In genomic region chr4:6674500-6675149, GRCh38 we compare ENCODE assay signal across 8 cellular contexts. TPM values are rescaled to one million over a fixed set of nuclear protein-coding genes. Genes with fewer than 3 reads are reported as not detected.
DNase-seq lines count a peak whose midpoint lies in the region; ATAC-seq, FAIRE-seq and TF ChIP-seq lines count a peak whose summit lies in the region.

No MANE protein-coding gene starts in this region.

- no peaks in the 10 kb centered on the region for H3K27me3 Mint-ChIP-seq in activated CD8-positive, alpha-beta T cell treated with anti-CD3 and anti-CD28 coated beads for 36 hours
- no peaks in the 10 kb centered on the region for H3K27me3 Mint-ChIP-seq in natural killer cell (ENCODE audit: low read depth in 2 of 2)

- H3K36me3 ChIP-seq in endothelial cell of umbilical vein (ENCODE audit: control insufficient read depth in 2 of 2, extremely low read depth in 1 of 2, insufficient read depth in 2 of 2, low read length in 2 of 2) (no peaks in the 10 kb centered on the region), upper lobe of left lung (peaks cover 0 to 13% (median 0%) of the 10 kb centered on the region in 4 donors)

- TF ChIP-seq POLR2A in endothelial cell of umbilical vein (IDR thresholded peaks at IDR 0.05; ENCODE audit: low read depth, low read length) (no peak), upper lobe of left lung (IDR thresholded peaks at IDR 0.05) (no peak)

- CTCF ChIA-PET in activated CD8-positive, alpha-beta T cell treated with anti-CD3 and anti-CD28 coated beads for 36 hours (lab: Charles Lee): interaction anchor here (0.6 to 6.3 kb wide), 21 partner anchors 8 to 394 kb away, joined by 3 to 102 read pairs (median 7); partner anchors contain the start of genes BLOC1S4, MAN2B2, MRFAP1 and MRFAP1L1
- CTCF ChIA-PET in endothelial cell of umbilical vein (lab: Charles Lee): interaction anchor here (0.9 to 2.3 kb wide), 10 partner anchors 9 to 976 kb away, joined by 3 to 10 read pairs (median 5); partner anchors contain the start of genes BLOC1S4 and MRFAP1

- H2AFZ ChIP-seq in endothelial cell of umbilical vein (ENCODE audit: low read depth, low read length): peak overlapping the region; percentile 91

- TF ChIP-seq CTCF in 22Rv1 (IDR thresholded peaks at IDR 0.05) (peak; percentile 75), endothelial cell of umbilical vein (IDR thresholded peaks at IDR 0.05; ENCODE audit: extremely low read depth in 1 of 2, insufficient read depth in 1 of 2, low read depth in 1 of 2, low read length in 2 of 2) (peak; percentile 10 to 17), natural killer cell (IDR thresholded peaks at IDR 0.05) (peak; percentile 79), upper lobe of left lung (IDR thresholded peaks at IDR 0.05) (peak in 4 of 6 experiments; percentile 13 to 60 (median 31))
- peak; percentile 77 for TF ChIP-seq CTCF in activated CD8-positive, alpha-beta T cell treated with anti-CD3 and anti-CD28 coated beads for 36 hours (IDR thresholded peaks at IDR 0.05)

- H3K4me1 ChIP-seq in endothelial cell of umbilical vein (ENCODE audit: control insufficient read depth, extremely low read depth, insufficient read depth, low read length): peaks cover 10% of the 10 kb centered on the region
- H3K4me1 ChIP-seq in upper lobe of left lung: peaks cover 29 to 42% (median 32%) of the 10 kb centered on the region in 4 donors

- no peaks in the 10 kb centered on the region for H3K9me1 ChIP-seq in endothelial cell of umbilical vein (replicated peaks; ENCODE audit: control insufficient read depth, extremely low read depth, insufficient read depth, low read length)

- intact Hi-C loops in activated CD8-positive, alpha-beta T cell treated with anti-CD3 and anti-CD28 coated beads for 36 hours (cut with micrococcal nuclease): loop anchor here (2.0 to 5.0 kb wide), 3 partner anchors 16 to 43 kb away; partner anchors contain the start of genes BLOC1S4 and MRFAP1L1
- intact Hi-C loops in endothelial cell of umbilical vein (cut with micrococcal nuclease): loop anchor here (1.0 to 2.0 kb wide), 2 partner anchors 35 to 42 kb away; partner anchors contain the start of genes BLOC1S4 and MRFAP1L1
- intact Hi-C loops in natural killer cell (cut with micrococcal nuclease): loop anchor here (1.0 to 5.0 kb wide), 6 partner anchors 15 to 313 kb away; partner anchors contain the start of genes BLOC1S4 and MRFAP1L1

- ATAC-seq in GM18511 (IDR thresholded peaks at IDR 0.05; ENCODE audit: unreplicated experiment): peak; percentile 60
- ATAC-seq in HG03025 (IDR thresholded peaks at IDR 0.05; ENCODE audit: low FRiP score, unreplicated experiment): peak; percentile 40
- ATAC-seq in activated CD8-positive, alpha-beta T cell treated with anti-CD3 and anti-CD28 coated beads for 36 hours: peak; percentile 53
- ATAC-seq in natural killer cell: peak; percentile 40 to 59 (median 51)
- no peak for ATAC-seq in upper lobe of left lung (ENCODE audit: low FRiP score in 2 of 2)

- WGBS in upper lobe of left lung, 2 donors: 5 to 6% methylated on average over 35 to 38 of the region's 40 CpGs

- H3K4me2 ChIP-seq in endothelial cell of umbilical vein (ENCODE audit: insufficient read depth, low read length): peak overlapping the region; percentile 69

- POLR2A ChIA-PET in activated CD8-positive, alpha-beta T cell treated with anti-CD3 and anti-CD28 coated beads for 36 hours (lab: Charles Lee): interaction anchor here (0.6 to 6.0 kb wide), 25 partner anchors 9 to 1264 kb away, joined by 3 to 75 read pairs (median 5); partner anchors contain the start of genes BLOC1S4, KIAA0232, MRFAP1 and MRFAP1L1
- POLR2A ChIA-PET in endothelial cell of umbilical vein (lab: Charles Lee): no interaction called here

- peak overlapping the region; percentile 98 for H3K27ac ChIP-seq in 22Rv1
- H3K27ac ChIP-seq in endothelial cell of umbilical vein (ENCODE audit: insufficient read depth, low read depth, low read length): no peak overlapping the region
- H3K27ac ChIP-seq in upper lobe of left lung: peak overlapping the region; percentile 79 to 92 (median 82)

- no TSS peak for BruUV-seq in endothelial cell of umbilical vein (replicated peaks; lab: Mats Ljungman, UMichigan)

- H3K9me3 ChIP-seq in endothelial cell of umbilical vein (replicated peaks; ENCODE audit: control insufficient read depth, insufficient read depth, low read length) (no peaks in the 10 kb centered on the region), upper lobe of left lung (no peaks in the 10 kb centered on the region)

- H3K36me3 Mint-ChIP-seq in activated CD8-positive, alpha-beta T cell treated with anti-CD3 and anti-CD28 coated beads for 36 hours (ENCODE audit: low read depth): peaks cover 51% of the 10 kb centered on the region
- no peaks in the 10 kb centered on the region for H3K36me3 Mint-ChIP-seq in natural killer cell

- dilution Hi-C loops in endothelial cell of umbilical vein (cut with MboI; ENCODE audit: extremely low pct_ligation_motif_present, low sequenced_read_pairs): no loop called here

- H3K4me3 ChIP-seq in endothelial cell of umbilical vein (replicated peaks in 1 of 3; ENCODE audit: insufficient read depth in 1 of 3, low read depth in 1 of 3, low read length in 3 of 3) (peak overlapping the region; percentile 25 to 71 (median 49)), upper lobe of left lung (peak overlapping the region; percentile 79 to 91 (median 89))

- no peaks in the 10 kb centered on the region for H3K27me3 ChIP-seq in endothelial cell of umbilical vein (ENCODE audit: control insufficient read depth in 2 of 2, insufficient read depth in 2 of 2, low read length in 2 of 2)
- H3K27me3 ChIP-seq in upper lobe of left lung: no peaks in the 10 kb centered on the region

- H3K9me3 Mint-ChIP-seq in activated CD8-positive, alpha-beta T cell treated with anti-CD3 and anti-CD28 coated beads for 36 hours: peaks cover 3% of the 10 kb centered on the region
- no peaks in the 10 kb centered on the region for H3K9me3 Mint-ChIP-seq in natural killer cell

- H3K4me1 Mint-ChIP-seq in activated CD8-positive, alpha-beta T cell treated with anti-CD3 and anti-CD28 coated beads for 36 hours (ENCODE audit: low read depth): peaks cover 46% of the 10 kb centered on the region
- H3K4me1 Mint-ChIP-seq in natural killer cell: peaks cover 38 to 49% of the 10 kb centered on the region in 2 donors

- FAIRE-seq in endothelial cell of umbilical vein (lab: Jason Lieb, UNC): peak; percentile 8

- H4K20me1 ChIP-seq in endothelial cell of umbilical vein (replicated peaks; ENCODE audit: control insufficient read depth, extremely low read depth, insufficient read depth, low read length): no peaks in the 10 kb centered on the region

- no peak for TF ChIP-seq EP300 in upper lobe of left lung (IDR thresholded peaks at IDR 0.05)

- peak overlapping the region; percentile 99 for H3K27ac Mint-ChIP-seq in activated CD8-positive, alpha-beta T cell treated with anti-CD3 and anti-CD28 coated beads for 36 hours
- peak overlapping the region; percentile 96 to 97 for H3K27ac Mint-ChIP-seq in natural killer cell

- H3K79me2 ChIP-seq in endothelial cell of umbilical vein (ENCODE audit: control insufficient read depth, insufficient read depth, low read length): peaks cover 27% of the 10 kb centered on the region

- peak overlapping the region; percentile 90 for H3K4me3 Mint-ChIP-seq in activated CD8-positive, alpha-beta T cell treated with anti-CD3 and anti-CD28 coated beads for 36 hours
- peak overlapping the region; percentile 95 for H3K4me3 Mint-ChIP-seq in natural killer cell

- peak overlapping the region; percentile 66 for H3K9ac ChIP-seq in endothelial cell of umbilical vein (replicated peaks; ENCODE audit: extremely low read depth, insufficient read depth, low read length)

- DNase-seq in NCI-H2227 (lab: John Stamatoyannopoulos, UW; ENCODE audit: unreplicated experiment) (peak; percentile 46), endothelial cell of umbilical vein (ENCODE audit: low read depth, low spot score) (peak; percentile 48), natural killer cell (peak; percentile 49), upper lobe of left lung (peak in 1 of 2 donors; percentile 60)
- DNase-seq in activated CD8-positive, alpha-beta T cell treated with anti-CD3 and anti-CD28 coated beads for 36 hours: peak; percentile 84

RNA-seq across cellular contexts. Expression of gene S100P, which starts 19.1 kb away (rescaled TPM):
- total RNA-seq in activated CD8-positive, alpha-beta T cell treated with anti-CD3 and anti-CD28 coated beads for 36 hours: 1 to 10 TPM; 3.4 to 4.3 TPM
- total RNA-seq in endothelial cell of umbilical vein (not detected in 2 replicates), natural killer cell (1 to 10 TPM; 2.4 to 4.3 (median 2.7) TPM), upper lobe of left lung (10 to 100 TPM in 2 of 6 donors, 1 to 10 TPM in 2, not detected in 2; 4.1 to 22.4 (median 13.3) TPM)
- polyA plus RNA-seq in endothelial cell of umbilical vein: 0.06 TPM in 1 of 2 replicates, not detected in the other
- not detected in 2 replicates for polyA plus RNA-seq in endothelial cell of umbilical vein (2011; cell fraction: cytosol; rRNA removed)
- not detected in 2 replicates for polyA plus RNA-seq in endothelial cell of umbilical vein (2011; cell fraction: nucleus; rRNA removed)
- polyA plus RNA-seq in endothelial cell of umbilical vein (2012): not detected in 2 replicates
- polyA minus RNA-seq in endothelial cell of umbilical vein: not detected in 2 replicates
- polyA minus RNA-seq in endothelial cell of umbilical vein (2011; cell fraction: cytosol; rRNA and poly(A)+ RNA removed): 103 TPM
- polyA minus RNA-seq in endothelial cell of umbilical vein (2011; cell fraction: nucleus; rRNA and poly(A)+ RNA removed): 5.7 and 12.5 TPM in 2 replicates

RNA-seq across cellular contexts. Expression of gene MRFAP1, which starts 34.1 kb away (rescaled TPM):
- 100 to 1,000 TPM; 106 to 107 TPM for total RNA-seq in activated CD8-positive, alpha-beta T cell treated with anti-CD3 and anti-CD28 coated beads for 36 hours
- total RNA-seq in endothelial cell of umbilical vein (317 and 335 TPM in 2 replicates), natural killer cell (100 to 1,000 TPM; 105 to 146 (median 146) TPM), upper lobe of left lung (100 to 1,000 TPM; 129 to 256 (median 220) TPM)
- 119 and 170 TPM in 2 replicates for polyA plus RNA-seq in endothelial cell of umbilical vein
- polyA plus RNA-seq in endothelial cell of umbilical vein (2011; cell fraction: cytosol; rRNA removed): 199 and 217 TPM in 2 replicates
- 103 and 123 TPM in 2 replicates for polyA plus RNA-seq in endothelial cell of umbilical vein (2011; cell fraction: nucleus; rRNA removed)
- 279 and 381 TPM in 2 replicates for polyA plus RNA-seq in endothelial cell of umbilical vein (2012)
- 63.8 and 69.3 TPM in 2 replicates for polyA minus RNA-seq in endothelial cell of umbilical vein
- 46.6 TPM for polyA minus RNA-seq in endothelial cell of umbilical vein (2011; cell fraction: cytosol; rRNA and poly(A)+ RNA removed)
- 24.5 and 36.0 TPM in 2 replicates for polyA minus RNA-seq in endothelial cell of umbilical vein (2011; cell fraction: nucleus; rRNA and poly(A)+ RNA removed)

RNA-seq across cellular contexts. Expression of gene MRFAP1L1, which starts 35.0 kb away (rescaled TPM):
- total RNA-seq in activated CD8-positive, alpha-beta T cell treated with anti-CD3 and anti-CD28 coated beads for 36 hours: 10 to 100 TPM; 36.7 to 39.2 TPM
- 42.0 and 43.8 TPM in 2 replicates for total RNA-seq in endothelial cell of umbilical vein
- polyA plus RNA-seq in endothelial cell of umbilical vein: 15.6 and 28.7 TPM in 2 replicates
- 43.9 and 48.2 TPM in 2 replicates for polyA plus RNA-seq in endothelial cell of umbilical vein (2011; cell fraction: cytosol; rRNA removed)
- polyA plus RNA-seq in endothelial cell of umbilical vein (2011; cell fraction: nucleus; rRNA removed): 23.6 and 39.9 TPM in 2 replicates
- 38.8 and 53.4 TPM in 2 replicates for polyA plus RNA-seq in endothelial cell of umbilical vein (2012)
- polyA minus RNA-seq in endothelial cell of umbilical vein: 20.0 and 28.4 TPM in 2 replicates
- 11.6 TPM for polyA minus RNA-seq in endothelial cell of umbilical vein (2011; cell fraction: cytosol; rRNA and poly(A)+ RNA removed)
- polyA minus RNA-seq in endothelial cell of umbilical vein (2011; cell fraction: nucleus; rRNA and poly(A)+ RNA removed): 7.8 and 8.8 TPM in 2 replicates
- total RNA-seq in natural killer cell: 10 to 100 TPM; 38.4 to 60.9 (median 40.8) TPM
- 10 to 100 TPM; 24.6 to 71.3 (median 50.8) TPM for total RNA-seq in upper lobe of left lung

RNA-seq across cellular contexts. Expression of gene BLOC1S4, which starts 41.3 kb away (rescaled TPM):
- total RNA-seq in activated CD8-positive, alpha-beta T cell treated with anti-CD3 and anti-CD28 coated beads for 36 hours: 10 to 100 TPM; 19.1 to 21.8 TPM
- 12.7 and 13.1 TPM in 2 replicates for total RNA-seq in endothelial cell of umbilical vein
- polyA plus RNA-seq in endothelial cell of umbilical vein: 16.9 and 18.1 TPM in 2 replicates
- polyA plus RNA-seq in endothelial cell of umbilical vein (2011; cell fraction: cytosol; rRNA removed): 11.0 and 12.2 TPM in 2 replicates
- polyA plus RNA-seq in endothelial cell of umbilical vein (2011; cell fraction: nucleus; rRNA removed): 4.3 and 5.1 TPM in 2 replicates
- polyA plus RNA-seq in endothelial cell of umbilical vein (2012): 8.4 and 8.8 TPM in 2 replicates
- polyA minus RNA-seq in endothelial cell of umbilical vein: 4.8 and 5.5 TPM in 2 replicates
- polyA minus RNA-seq in endothelial cell of umbilical vein (2011; cell fraction: cytosol; rRNA and poly(A)+ RNA removed): 7.0 TPM
- 1.3 and 2.5 TPM in 2 replicates for polyA minus RNA-seq in endothelial cell of umbilical vein (2011; cell fraction: nucleus; rRNA and poly(A)+ RNA removed)
- 10 to 100 TPM; 18.9 to 20.1 (median 20.0) TPM for total RNA-seq in natural killer cell
- total RNA-seq in upper lobe of left lung: 10 to 100 TPM; 11.5 to 26.8 (median 15.3) TPM

Comparison
In these comparisons a context has a peak if more than half of its experiments do, and no peak if none do; other contexts are left out.
1. CTCF ChIP-seq: peak in every context shown above with its lines; median percentile 79 in natural killer cell; 77 in activated CD8-positive, alpha-beta T cell treated with anti-CD3 and anti-CD28 coated beads for 36 hours; 75 in 22Rv1; 31 in upper lobe of left lung; 14 in endothelial cell of umbilical vein.
2. ATAC-seq: peak in GM18511 (single experiment), HG03025 (single experiment), activated CD8-positive, alpha-beta T cell treated with anti-CD3 and anti-CD28 coated beads for 36 hours (single experiment) and natural killer cell (3 of 3); none in upper lobe of left lung (0 of 2).